1 cellular context compared by ENCODE assay signal in the genomic region with DNA sequence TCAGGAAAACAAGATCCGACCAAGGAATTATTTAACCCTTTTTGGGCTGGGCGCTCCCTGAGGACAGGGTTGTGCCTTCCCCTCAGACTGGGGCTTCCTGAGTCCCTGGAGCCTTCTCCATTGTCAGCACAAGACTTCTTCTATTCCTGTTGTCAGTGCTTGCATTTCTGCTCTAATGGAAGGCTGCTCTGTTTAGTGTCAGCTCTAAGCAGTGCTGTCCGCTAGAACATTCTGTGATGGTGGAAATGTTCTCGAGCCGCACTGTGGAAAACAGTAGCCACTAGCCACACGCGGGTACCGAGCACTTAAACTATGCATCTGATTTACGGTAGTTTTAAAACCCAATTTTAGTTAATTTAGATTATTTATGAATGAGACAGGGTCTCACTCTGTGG.
A peak's percentile ranks its signal among the peaks of the same experiment; 100 is the strongest.
TF ChIP-seq lines count a peak whose summit lies in the region.

No MANE protein-coding gene starts in this region.

TF ChIP-seq in HepG2, 621 proteins besides CTCF, POLR2A, EP300 and RAD21 (continued from another document):
- TF ChIP-seq SMAD9 (CRISPR knock-in tag; IDR thresholded peaks at IDR 0.05) (no peak), ZBTB7B (CRISPR knock-in tag; IDR thresholded peaks at IDR 0.05) (no peak), SMAD3 (CRISPR knock-in tag; IDR thresholded peaks at IDR 0.05) (no peak), ZNF7 (CRISPR knock-in tag; IDR thresholded peaks at IDR 0.05) (no peak), ZIK1 (CRISPR knock-in tag; IDR thresholded peaks at IDR 0.05; ENCODE audit: borderline replicate concordance, low read depth) (no peak), FOXJ3 (CRISPR knock-in tag; IDR thresholded peaks at IDR 0.05; ENCODE audit: borderline replicate concordance) (no peak), ZBTB21 (CRISPR knock-in tag; IDR thresholded peaks at IDR 0.05) (no peak), ZNF33B (CRISPR knock-in tag; IDR thresholded peaks at IDR 0.05) (peak; percentile 60; the same call in 1 of the 2 replicates), ZMAT3 (CRISPR knock-in tag; conservative IDR thresholded peaks at IDR 0.05) (no peak), ZNF382 (CRISPR knock-in tag; IDR thresholded peaks at IDR 0.05; ENCODE audit: borderline replicate concordance) (no peak), GLI4 (CRISPR knock-in tag; IDR thresholded peaks at IDR 0.05; ENCODE audit: borderline replicate concordance) (no peak), CBX2 (IDR thresholded peaks at IDR 0.05; ENCODE audit: low read depth, low read length) (no peak), CBX2 (CRISPR knock-in tag; IDR thresholded peaks at IDR 0.05; ENCODE audit: low read depth) (no peak), CENPX (CRISPR knock-in tag; IDR thresholded peaks at IDR 0.05) (no peak), ZNF629 (CRISPR knock-in tag; conservative IDR thresholded peaks at IDR 0.05) (no peak), U2AF2 (IDR thresholded peaks at IDR 0.05; ENCODE audit: low read depth, low read length) (no peak), HNRNPUL1 (IDR thresholded peaks at IDR 0.05; ENCODE audit: low read depth, low read length) (no peak), POGZ (CRISPR knock-in tag; IDR thresholded peaks at IDR 0.05) (no peak), TARDBP (CRISPR knock-in tag; IDR thresholded peaks at IDR 0.05) (no peak), PLRG1 (conservative IDR thresholded peaks at IDR 0.05) (no peak), SRSF1 (optimal IDR thresholded peaks at IDR 0.05; ENCODE audit: low read depth, low read length) (no peak), ZKSCAN8 (CRISPR knock-in tag; IDR thresholded peaks at IDR 0.05; ENCODE audit: borderline replicate concordance) (no peak), IKZF4 (CRISPR knock-in tag; IDR thresholded peaks at IDR 0.05; ENCODE audit: borderline replicate concordance, low read depth, not compliant biosample characterization) (no peak), NR2F6 (IDR thresholded peaks at IDR 0.05) (no peak), NR2F6 (CRISPR knock-in tag; IDR thresholded peaks at IDR 0.05) (0 out of 2 replicates have a peak, but pooled peaks have one; percentile 1), ZNF652 (CRISPR knock-in tag; IDR thresholded peaks at IDR 0.05; ENCODE audit: borderline replicate concordance, low read depth) (peak; percentile 84)
- TF ChIP-seq, protein P1, sequence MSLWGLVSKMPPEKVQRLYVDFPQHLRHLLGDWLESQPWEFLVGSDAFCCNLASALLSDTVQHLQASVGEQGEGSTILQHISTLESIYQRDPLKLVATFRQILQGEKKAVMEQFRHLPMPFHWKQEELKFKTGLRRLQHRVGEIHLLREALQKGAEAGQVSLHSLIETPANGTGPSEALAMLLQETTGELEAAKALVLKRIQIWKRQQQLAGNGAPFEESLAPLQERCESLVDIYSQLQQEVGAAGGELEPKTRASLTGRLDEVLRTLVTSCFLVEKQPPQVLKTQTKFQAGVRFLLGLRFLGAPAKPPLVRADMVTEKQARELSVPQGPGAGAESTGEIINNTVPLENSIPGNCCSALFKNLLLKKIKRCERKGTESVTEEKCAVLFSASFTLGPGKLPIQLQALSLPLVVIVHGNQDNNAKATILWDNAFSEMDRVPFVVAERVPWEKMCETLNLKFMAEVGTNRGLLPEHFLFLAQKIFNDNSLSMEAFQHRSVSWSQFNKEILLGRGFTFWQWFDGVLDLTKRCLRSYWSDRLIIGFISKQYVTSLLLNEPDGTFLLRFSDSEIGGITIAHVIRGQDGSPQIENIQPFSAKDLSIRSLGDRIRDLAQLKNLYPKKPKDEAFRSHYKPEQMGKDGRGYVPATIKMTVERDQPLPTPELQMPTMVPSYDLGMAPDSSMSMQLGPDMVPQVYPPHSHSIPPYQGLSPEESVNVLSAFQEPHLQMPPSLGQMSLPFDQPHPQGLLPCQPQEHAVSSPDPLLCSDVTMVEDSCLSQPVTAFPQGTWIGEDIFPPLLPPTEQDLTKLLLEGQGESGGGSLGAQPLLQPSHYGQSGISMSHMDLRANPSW (CRISPR knock-in tag; IDR thresholded peaks at IDR 0.05; ENCODE audit: borderline replicate concordance) = no peak
- TF ChIP-seq, protein P2, sequence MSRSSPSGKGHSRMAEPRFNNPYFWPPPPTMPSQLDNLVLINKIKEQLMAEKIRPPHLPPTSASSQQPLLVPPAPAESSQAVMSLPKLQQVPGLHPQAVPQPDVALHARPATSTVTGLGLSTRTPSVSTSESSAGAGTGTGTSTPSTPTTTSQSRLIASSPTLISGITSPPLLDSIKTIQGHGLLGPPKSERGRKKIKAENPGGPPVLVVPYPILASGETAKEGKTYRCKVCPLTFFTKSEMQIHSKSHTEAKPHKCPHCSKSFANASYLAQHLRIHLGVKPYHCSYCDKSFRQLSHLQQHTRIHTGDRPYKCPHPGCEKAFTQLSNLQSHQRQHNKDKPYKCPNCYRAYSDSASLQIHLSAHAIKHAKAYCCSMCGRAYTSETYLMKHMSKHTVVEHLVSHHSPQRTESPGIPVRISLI (CRISPR knock-in tag; IDR thresholded peaks at IDR 0.05; ENCODE audit: borderline replicate concordance) = no peak
- TF ChIP-seq, protein P3, sequence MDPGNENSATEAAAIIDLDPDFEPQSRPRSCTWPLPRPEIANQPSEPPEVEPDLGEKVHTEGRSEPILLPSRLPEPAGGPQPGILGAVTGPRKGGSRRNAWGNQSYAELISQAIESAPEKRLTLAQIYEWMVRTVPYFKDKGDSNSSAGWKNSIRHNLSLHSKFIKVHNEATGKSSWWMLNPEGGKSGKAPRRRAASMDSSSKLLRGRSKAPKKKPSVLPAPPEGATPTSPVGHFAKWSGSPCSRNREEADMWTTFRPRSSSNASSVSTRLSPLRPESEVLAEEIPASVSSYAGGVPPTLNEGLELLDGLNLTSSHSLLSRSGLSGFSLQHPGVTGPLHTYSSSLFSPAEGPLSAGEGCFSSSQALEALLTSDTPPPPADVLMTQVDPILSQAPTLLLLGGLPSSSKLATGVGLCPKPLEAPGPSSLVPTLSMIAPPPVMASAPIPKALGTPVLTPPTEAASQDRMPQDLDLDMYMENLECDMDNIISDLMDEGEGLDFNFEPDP (CRISPR knock-in tag; conservative IDR thresholded peaks at IDR 0.05) = 0 out of 2 replicates have a peak, but pooled peaks have one; percentile 42
- TF ChIP-seq, protein P4, sequence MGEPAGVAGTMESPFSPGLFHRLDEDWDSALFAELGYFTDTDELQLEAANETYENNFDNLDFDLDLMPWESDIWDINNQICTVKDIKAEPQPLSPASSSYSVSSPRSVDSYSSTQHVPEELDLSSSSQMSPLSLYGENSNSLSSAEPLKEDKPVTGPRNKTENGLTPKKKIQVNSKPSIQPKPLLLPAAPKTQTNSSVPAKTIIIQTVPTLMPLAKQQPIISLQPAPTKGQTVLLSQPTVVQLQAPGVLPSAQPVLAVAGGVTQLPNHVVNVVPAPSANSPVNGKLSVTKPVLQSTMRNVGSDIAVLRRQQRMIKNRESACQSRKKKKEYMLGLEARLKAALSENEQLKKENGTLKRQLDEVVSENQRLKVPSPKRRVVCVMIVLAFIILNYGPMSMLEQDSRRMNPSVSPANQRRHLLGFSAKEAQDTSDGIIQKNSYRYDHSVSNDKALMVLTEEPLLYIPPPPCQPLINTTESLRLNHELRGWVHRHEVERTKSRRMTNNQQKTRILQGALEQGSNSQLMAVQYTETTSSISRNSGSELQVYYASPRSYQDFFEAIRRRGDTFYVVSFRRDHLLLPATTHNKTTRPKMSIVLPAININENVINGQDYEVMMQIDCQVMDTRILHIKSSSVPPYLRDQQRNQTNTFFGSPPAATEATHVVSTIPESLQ (CRISPR knock-in tag; conservative IDR thresholded peaks at IDR 0.05) = no peak
